In genomic region chr14:20684662-20685456, GRCh38 we compare ENCODE assay signal across 9 cellular contexts. TPM values are rescaled to one million over a fixed set of nuclear protein-coding genes. Genes with fewer than 3 reads are reported as not detected.
DNase-seq lines count a peak whose midpoint lies in the region; ATAC-seq and TF ChIP-seq lines count a peak whose summit lies in the region.
"Had no signal": no experiment of that assay in that cellular context is flagged by ENCODE, and none has a peak within 500 bp of the region (broad histone marks: within the 10 kb centered on the region; RNA-seq: fewer than 3 reads in every experiment).

No MANE protein-coding gene starts in this region.

- no peak for TF ChIP-seq CTCF in A673 (conservative IDR thresholded peaks at IDR 0.05; ENCODE audit: low read depth, low read length)
- no peak for TF ChIP-seq CTCF in ascending aorta (IDR thresholded peaks at IDR 0.05)

- no peaks in the 10 kb centered on the region for H3K9me3 ChIP-seq in A673 (ENCODE audit: low read depth, low read length, poor library complexity, severe bottlenecking)
- no peaks in the 10 kb centered on the region for H3K9me3 ChIP-seq in ascending aorta

- H3K36me3 ChIP-seq in A673 (ENCODE audit: insufficient read depth, low read length, poor library complexity, severe bottlenecking) (no peaks in the 10 kb centered on the region), ascending aorta (no peaks in the 10 kb centered on the region)

- BruUV-seq in A673 (replicated peaks; lab: Mats Ljungman, UMichigan) = no TSS peak

- POLR2A ChIA-PET in A673 (lab: Charles Lee; ENCODE audit: low non-redundant PET) = interaction anchor here (0.5 kb wide), 1 partner anchor 126 kb away, joined by 3 read pairs; no protein-coding TSS in a partner anchor

- H3K4me3 ChIP-seq in A673 (ENCODE audit: low read depth, low read length, poor library complexity, severe bottlenecking) = peak overlapping the region; percentile 79
- H3K4me3 ChIP-seq in ascending aorta = peak overlapping the region; percentile 89 to 94

- H3K27me3 ChIP-seq in A673 (replicated peaks; ENCODE audit: insufficient read depth, low read depth, low read length, poor library complexity) (no peaks in the 10 kb centered on the region), ascending aorta (no peaks in the 10 kb centered on the region)

- intact Hi-C loops in A673 (cut with micrococcal nuclease; ENCODE audit: unreplicated experiment) = loop anchor here (5.0 kb wide), 3 partner anchors 223 to 358 kb away; partner anchors contain the start of genes PIP4P1 and TEP1
- intact Hi-C loops in ascending aorta (cut with DNase I) = loop anchor here (1.0 to 5.0 kb wide), 6 partner anchors 76 to 697 kb away; partner anchors contain the start of genes PIP4P1, SUPT16H, TEP1 and TMEM253

- H3K27ac ChIP-seq in A673 (ENCODE audit: low read depth, low read length, poor library complexity, severe bottlenecking) (peak overlapping the region; percentile 96), ascending aorta (peak overlapping the region; percentile 100), temporal lobe (ENCODE audit: low read depth, low read length) (peak overlapping the region; percentile 99)

- DNase-seq in A673 (ENCODE audit: low spot score) (peak; percentile 48), HCEC 1CT (peak; percentile 42), ascending aorta (ENCODE audit: low spot score in 2 of 2) (peak in 1 of 2 donors; percentile 76), kidney glomerular epithelial cell (lab: John Stamatoyannopoulos, UW) (peak; percentile 55), NCI-H2081 (lab: John Stamatoyannopoulos, UW) (no peak), putamen (ENCODE audit: low spot score) (no peak)

- no peak for ATAC-seq in HG02870 (IDR thresholded peaks at IDR 0.05; ENCODE audit: unreplicated experiment)

- H3K4me1 ChIP-seq in A673 (ENCODE audit: insufficient read depth, low read length, poor library complexity, severe bottlenecking) (peaks cover 16% of the 10 kb centered on the region), ascending aorta (peaks cover 13 to 32% of the 10 kb centered on the region in 2 donors)

- CTCF ChIA-PET in A673 (lab: Charles Lee) = no interaction called here

RNA-seq across cellular contexts. Expression of gene RNASE4, which starts 0.5 kb away (rescaled TPM):
- total RNA-seq in A673 (2021) (0.75 and 1.8 TPM in 2 replicates), ascending aorta (23.2 TPM), temporal lobe (2.0 TPM)

RNA-seq across cellular contexts. Expression of gene ANG, which starts 3.7 kb away (rescaled TPM):
- total RNA-seq in A673 (2021) (0.71 and 2.2 TPM in 2 replicates), ascending aorta (4.2 TPM), temporal lobe (1.2 TPM)

RNA-seq across cellular contexts. Expression of gene OR6S1, which starts 43.4 kb away (rescaled TPM):
- total RNA-seq in A673 (2021) (not detected in 2 replicates), ascending aorta (not detected), temporal lobe (not detected)
- total RNA-seq: pulmonary artery endothelial cell had no signal

Comparison
In these comparisons a context has a peak if more than half of its experiments do, and no peak if none do; other contexts are left out.
1. DNase-seq: peak in A673 (single experiment), HCEC 1CT (single experiment) and kidney glomerular epithelial cell (single experiment); none in NCI-H2081 (0 of 2) and putamen (single experiment).
2. Peak in every context shown above with its lines, with median percentiles within 50 percentile points of each other: H3K27ac ChIP-seq.